In the genomic region with DNA sequence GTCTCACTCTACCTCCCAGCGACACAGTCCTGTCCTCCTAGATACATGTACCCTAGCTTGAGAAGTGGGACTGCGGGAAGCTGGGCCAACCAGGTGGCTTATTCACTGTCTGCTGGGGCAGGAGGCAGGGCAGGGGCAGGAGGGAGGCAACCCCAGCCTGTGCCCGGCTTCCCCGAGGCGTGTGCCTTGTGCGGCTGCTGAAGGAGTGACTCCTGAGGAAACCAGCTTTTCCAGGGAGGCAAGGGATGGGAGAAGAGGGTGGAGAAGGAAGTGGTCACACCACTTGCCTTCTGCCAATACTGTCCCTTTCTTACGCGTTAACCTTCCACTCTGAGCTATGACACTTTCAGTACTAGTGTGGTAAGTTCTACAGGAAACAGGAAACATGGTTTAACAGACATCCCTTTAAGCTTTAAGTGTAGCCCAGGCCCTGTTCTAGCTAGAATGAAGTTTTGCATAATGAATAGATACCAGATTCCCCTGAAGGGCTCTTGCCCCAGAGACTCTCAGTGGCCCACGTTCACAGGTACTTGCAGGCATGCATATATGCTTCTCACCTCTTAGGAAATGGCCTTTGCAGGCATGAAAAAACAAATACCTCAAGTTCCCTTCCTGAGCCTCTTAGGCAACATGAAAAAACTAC, we compare ENCODE assay signal across 1 cellular context.
TF ChIP-seq lines count a peak whose summit lies in the region.

No MANE protein-coding gene starts in this region.

TF ChIP-seq in K562, 482 proteins besides CTCF, POLR2A, EP300 and RAD21 (continued from another document):
- TF ChIP-seq ZNF134 (CRISPR knock-in tag; conservative IDR thresholded peaks at IDR 0.05) (0 out of 2 replicates have a peak, but pooled peaks have one; percentile 5), GABPB1 (CRISPR knock-in tag; IDR thresholded peaks at IDR 0.05) (peak; percentile 42; the same call in 1 of the 2 replicates), CEBPG (CRISPR knock-in tag; IDR thresholded peaks at IDR 0.05) (no peak), CEBPG (tag; conservative IDR thresholded peaks at IDR 0.05 in 1 of 2, IDR thresholded peaks at IDR 0.05 in 1 of 2) (peak in 1 of 2 experiments; percentile 76; a peak in 2 of 4 replicates), SLC30A9 (CRISPR knock-in tag; IDR thresholded peaks at IDR 0.05) (no peak), CREM (IDR thresholded peaks at IDR 0.05; ENCODE audit: low read depth) (peak; percentile 16; the same call in 1 of the 2 replicates), KLF10 (CRISPR knock-in tag; IDR thresholded peaks at IDR 0.05) (0 out of 2 replicates have a peak, but pooled peaks have one; percentile 28), EHMT2 (IDR thresholded peaks at IDR 0.05) (no peak), ELF2 (CRISPR knock-in tag; IDR thresholded peaks at IDR 0.05) (peak; percentile 77), ETV1 (tag; conservative IDR thresholded peaks at IDR 0.05; ENCODE audit: low read depth) (peak; percentile 40; the same call in 1 of the 2 replicates), SRF (CRISPR knock-in tag; IDR thresholded peaks at IDR 0.05) (peak in 1 of 2 experiments; percentile 42; a peak in 1 of 4 replicates), NR2C1 (IDR thresholded peaks at IDR 0.05) (no peak), NR2C1 (tag; IDR thresholded peaks at IDR 0.05) (no peak), ZNF583 (CRISPR knock-in tag; IDR thresholded peaks at IDR 0.05) (0 out of 2 replicates have a peak, but pooled peaks have one; percentile 3), MTA1 (IDR thresholded peaks at IDR 0.05; ENCODE audit: borderline replicate concordance) (no peak), ZNF589 (CRISPR knock-in tag; IDR thresholded peaks at IDR 0.05; ENCODE audit: low read depth) (peak; percentile 42), MTF1 (CRISPR knock-in tag; IDR thresholded peaks at IDR 0.05; ENCODE audit: borderline replicate concordance) (no peak), HMG20A (CRISPR knock-in tag; conservative IDR thresholded peaks at IDR 0.05) (0 out of 2 replicates have a peak, but pooled peaks have one; percentile 20), SUPT5H (IDR thresholded peaks at IDR 0.05) (no peak), RBM34 (IDR thresholded peaks at IDR 0.05; ENCODE audit: borderline replicate concordance, insufficient read depth, low read length) (no peak), SPI1 (IDR thresholded peaks at IDR 0.05; ENCODE audit: borderline replicate concordance, low read depth, low read length) (peak; percentile 29; the same call in 1 of the 2 replicates), RNF2 (IDR thresholded peaks at IDR 0.05) (no peak; the same call in 1 of the 2 replicates), U2AF2 (optimal IDR thresholded peaks at IDR 0.05; ENCODE audit: low read depth, low read length) (no peak), ZNF77 (CRISPR knock-in tag; IDR thresholded peaks at IDR 0.05) (no peak), NEUROD1 (IDR thresholded peaks at IDR 0.05; ENCODE audit: borderline replicate concordance, low read depth, low read length, partially characterized antibody) (no peak), ZNF764 (CRISPR knock-in tag; IDR thresholded peaks at IDR 0.05; ENCODE audit: low read depth) (no peak), BDP1 (IDR thresholded peaks at IDR 0.05; ENCODE audit: insufficient read depth, insufficient read length) (no peak), ZNF212 (CRISPR knock-in tag; IDR thresholded peaks at IDR 0.05) (no peak), ESRRA (IDR thresholded peaks at IDR 0.05; ENCODE audit: borderline replicate concordance, low read depth) (0 out of 2 replicates have a peak, but pooled peaks have one; percentile 4), SREBF1 (IDR thresholded peaks at IDR 0.05; ENCODE audit: borderline replicate concordance, low read depth, low read length) (no peak), TAF7 (tag; IDR thresholded peaks at IDR 0.05) (0 out of 2 replicates have a peak, but pooled peaks have one; percentile 18)
- TF ChIP-seq, protein P1, sequence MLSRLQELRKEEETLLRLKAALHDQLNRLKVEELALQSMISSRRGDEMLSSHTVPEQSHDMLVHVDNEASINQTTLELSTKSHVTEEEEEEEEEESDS (CRISPR knock-in tag; IDR thresholded peaks at IDR 0.05), result no peak
- TF ChIP-seq, protein P2, sequence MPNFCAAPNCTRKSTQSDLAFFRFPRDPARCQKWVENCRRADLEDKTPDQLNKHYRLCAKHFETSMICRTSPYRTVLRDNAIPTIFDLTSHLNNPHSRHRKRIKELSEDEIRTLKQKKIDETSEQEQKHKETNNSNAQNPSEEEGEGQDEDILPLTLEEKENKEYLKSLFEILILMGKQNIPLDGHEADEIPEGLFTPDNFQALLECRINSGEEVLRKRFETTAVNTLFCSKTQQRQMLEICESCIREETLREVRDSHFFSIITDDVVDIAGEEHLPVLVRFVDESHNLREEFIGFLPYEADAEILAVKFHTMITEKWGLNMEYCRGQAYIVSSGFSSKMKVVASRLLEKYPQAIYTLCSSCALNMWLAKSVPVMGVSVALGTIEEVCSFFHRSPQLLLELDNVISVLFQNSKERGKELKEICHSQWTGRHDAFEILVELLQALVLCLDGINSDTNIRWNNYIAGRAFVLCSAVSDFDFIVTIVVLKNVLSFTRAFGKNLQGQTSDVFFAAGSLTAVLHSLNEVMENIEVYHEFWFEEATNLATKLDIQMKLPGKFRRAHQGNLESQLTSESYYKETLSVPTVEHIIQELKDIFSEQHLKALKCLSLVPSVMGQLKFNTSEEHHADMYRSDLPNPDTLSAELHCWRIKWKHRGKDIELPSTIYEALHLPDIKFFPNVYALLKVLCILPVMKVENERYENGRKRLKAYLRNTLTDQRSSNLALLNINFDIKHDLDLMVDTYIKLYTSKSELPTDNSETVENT (CRISPR knock-in tag; IDR thresholded peaks at IDR 0.05), result no peak
- TF ChIP-seq, protein P3, sequence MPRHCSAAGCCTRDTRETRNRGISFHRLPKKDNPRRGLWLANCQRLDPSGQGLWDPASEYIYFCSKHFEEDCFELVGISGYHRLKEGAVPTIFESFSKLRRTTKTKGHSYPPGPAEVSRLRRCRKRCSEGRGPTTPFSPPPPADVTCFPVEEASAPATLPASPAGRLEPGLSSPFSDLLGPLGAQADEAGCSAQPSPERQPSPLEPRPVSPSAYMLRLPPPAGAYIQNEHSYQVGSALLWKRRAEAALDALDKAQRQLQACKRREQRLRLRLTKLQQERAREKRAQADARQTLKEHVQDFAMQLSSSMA (CRISPR knock-in tag; IDR thresholded peaks at IDR 0.05), result 0 out of 2 replicates have a peak, but pooled peaks have one; percentile 35
